28 cellular contexts compared by ENCODE assay signal in the genomic region with DNA sequence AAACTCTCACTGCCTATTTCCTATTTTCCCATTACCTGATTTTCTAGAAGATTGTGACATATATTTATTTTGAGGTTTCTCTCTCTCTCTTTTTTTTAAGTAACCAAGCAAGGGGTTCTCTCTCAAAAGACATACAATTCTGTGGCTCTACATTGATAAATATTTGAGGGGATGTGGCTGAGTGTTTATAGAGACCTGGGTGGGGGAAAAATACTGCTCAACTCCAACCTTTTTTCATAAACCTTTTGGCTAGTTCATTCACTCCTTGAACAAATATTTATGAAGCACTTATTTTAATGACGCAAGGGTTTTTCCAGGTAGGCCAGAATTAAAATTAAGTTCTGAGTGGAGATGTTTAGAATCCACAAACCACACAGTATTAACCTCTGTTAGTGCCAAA.
"Had no signal": no experiment of that assay in that cellular context is flagged by ENCODE, and none has a peak within 500 bp of the region (broad histone marks: within the 10 kb centered on the region; RNA-seq: fewer than 3 reads in every experiment).

No MANE protein-coding gene starts in this region.

- H3K27me3 ChIP-seq: ascending aorta, breast epithelium, colonic mucosa, heart left ventricle had no signal

- H3K4me3 ChIP-seq: ascending aorta, breast epithelium, cardiac muscle cell, colonic mucosa, esophagus muscularis mucosa, gastrocnemius medialis, heart left ventricle had no signal

- H3K9me3 ChIP-seq: ascending aorta, breast epithelium, colonic mucosa, esophagus muscularis mucosa, gastrocnemius medialis, heart left ventricle had no signal

- H3K36me3 ChIP-seq: ascending aorta, breast epithelium, cardiac muscle cell, colonic mucosa, esophagus muscularis mucosa, gastrocnemius medialis, heart left ventricle had no signal

- DNase-seq: activated CD4-positive, alpha-beta memory T cell treated with anti-CD3 and anti-CD28 coated beads for 36 hours; activated CD4-positive, alpha-beta T cell treated with anti-CD3 and anti-CD28 coated beads for 36 hours; activated CD4-positive, alpha-beta T cell treated with anti-CD3 and anti-CD28 coated beads, Interleukin-2, amount 10 ng/mL, durations not matched to agents 24 days and 14 days; activated CD4-positive, CD25-positive, alpha-beta regulatory T cell; activated CD4-positive, CD25-positive, alpha-beta regulatory T cell treated with anti-CD3 and anti-CD28 coated beads, Interleukin-2, amount 50 U/mL, for 72 hours; activated CD8-positive, alpha-beta memory T cell treated with anti-CD3 and anti-CD28 coated beads, Interleukin-2, amount 10 ng/mL, durations not matched to agents 7 days and 5 days; activated CD8-positive, alpha-beta memory T cell treated with anti-CD3 and anti-CD28 coated beads, Interleukin-2, amount 50 U/mL, for 4 hours; activated CD8-positive, alpha-beta T cell treated with anti-CD3 and anti-CD28 coated beads, Interleukin-2, amount 10 ng/mL, durations not matched to agents 7 days and 5 days; activated gamma-delta T cell; activated naive CD4-positive, alpha-beta T cell; activated naive CD8-positive, alpha-beta T cell treated with anti-CD3 and anti-CD28 coated beads, Interleukin-2, amount 10 ng/mL, durations not matched to agents 7 days and 5 days; activated T-cell treated with anti-CD3 and anti-CD28 coated beads, Interleukin-2, amount 50 U/mL, for 1 hour; activated T-cell treated with anti-CD3 and anti-CD28 coated beads, Interleukin-2, amount 50 U/mL, for 48 hours; central memory CD4-positive, alpha-beta T cell; cerebellar nuclear complex; colonic mucosa; effector CD8-positive, alpha-beta T cell; erythroblast; foreskin keratinocyte; gastrocnemius medialis; glutamatergic neuron; heart left ventricle; T-helper 2 cell had no signal

- H3K4me1 ChIP-seq: ascending aorta, breast epithelium, colonic mucosa, foreskin keratinocyte had no signal

- H3K27ac ChIP-seq: ascending aorta, cardiac muscle cell, colonic mucosa, esophagus muscularis mucosa, foreskin keratinocyte, gastrocnemius medialis, heart left ventricle had no signal

- ATAC-seq: activated CD4-positive, alpha-beta T cell treated with anti-CD3 and anti-CD28 coated beads for 36 hours; activated CD8-positive, alpha-beta memory T cell treated with anti-CD3 and anti-CD28 coated beads, Interleukin-2, amount 10 ng/mL, durations not matched to agents 7 days and 5 days; activated CD8-positive, alpha-beta T cell treated with anti-CD3 and anti-CD28 coated beads, Interleukin-2, amount 10 ng/mL, durations not matched to agents 7 days and 5 days; activated naive CD4-positive, alpha-beta T cell treated with anti-CD3 and anti-CD28 coated beads, Interleukin-2, amount 50 U/mL, for 72 hours; foreskin keratinocyte; gastrocnemius medialis; heart left ventricle had no signal
